In the genomic region with DNA sequence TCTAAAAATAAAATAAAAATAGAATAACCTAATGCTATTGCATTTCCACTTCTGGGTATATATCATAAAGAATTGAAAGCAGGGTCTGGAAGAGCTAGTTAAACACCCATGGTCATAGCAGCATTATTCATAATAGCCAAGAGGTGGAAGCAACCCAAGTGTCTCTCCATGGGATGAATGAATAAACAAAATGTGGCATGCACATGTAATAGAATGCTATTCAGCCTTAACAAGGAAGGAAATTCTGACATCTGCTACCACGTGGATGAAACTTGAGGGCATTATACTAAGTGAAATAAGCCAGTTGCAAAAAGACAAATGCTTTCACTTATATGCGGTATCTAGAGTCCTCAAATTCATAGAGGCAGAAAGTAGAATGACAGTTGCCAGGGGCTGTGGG, we compare ENCODE assay signal across 1 cellular context.
TF ChIP-seq lines count a peak whose summit lies in the region.

No MANE protein-coding gene starts in this region.

TF ChIP-seq in IMR-90, 13 proteins besides CTCF, POLR2A, EP300 and RAD21:
- TF ChIP-seq MXI1 (IDR thresholded peaks at IDR 0.05; ENCODE audit: borderline replicate concordance, low read depth, low read length) = peak; percentile 75; the same call in 1 of the 2 replicates
- no peak for TF ChIP-seq NFE2L2 (IDR thresholded peaks at IDR 0.05; ENCODE audit: low read depth, low read length)
